Comparison of ENCODE assay signal across 1 cellular context in the genomic region with DNA sequence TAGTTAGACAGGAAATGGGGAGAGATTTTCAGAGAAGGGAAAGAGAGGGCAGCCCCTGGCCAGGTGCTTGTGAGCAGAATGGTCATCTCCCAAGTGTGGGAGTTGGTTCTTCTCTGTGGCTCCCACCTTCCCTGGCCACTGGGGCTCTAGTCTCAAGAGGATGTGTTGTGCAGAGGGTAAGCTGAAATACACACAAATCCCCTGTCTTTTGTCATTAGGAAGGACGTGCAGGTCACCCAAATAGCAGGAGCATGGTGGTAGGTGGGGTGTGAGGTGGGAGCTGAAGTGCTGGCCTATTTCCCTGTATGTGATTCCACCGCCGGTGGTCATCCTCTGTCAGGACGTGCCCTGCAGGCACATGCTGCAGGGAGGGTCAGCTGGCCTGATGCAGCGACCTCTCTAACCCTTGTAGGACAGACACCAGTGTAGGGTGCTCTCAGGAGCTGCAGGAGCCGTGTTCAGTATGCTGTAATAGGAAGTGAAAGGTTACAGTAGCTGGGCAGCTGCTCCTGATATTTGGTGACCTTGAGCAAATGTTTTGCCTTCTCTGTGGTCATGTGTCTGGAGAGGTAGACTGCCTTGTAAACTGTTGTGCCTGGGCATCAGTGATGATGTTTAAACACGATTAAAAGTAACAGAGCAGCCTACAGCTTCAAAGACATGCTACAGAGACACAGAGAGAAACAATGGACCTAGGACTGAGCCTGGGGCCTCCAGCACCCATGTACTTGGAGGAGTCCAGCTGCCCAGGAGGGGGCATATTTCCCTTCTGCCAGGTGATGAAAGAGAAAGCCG.
TF ChIP-seq lines count a peak whose summit lies in the region.

No MANE protein-coding gene starts in this region.

TF ChIP-seq in HepG2, 621 proteins besides CTCF, POLR2A, EP300 and RAD21 (continued from another document and continues in another):
- TF ChIP-seq ZNF691 (CRISPR knock-in tag; IDR thresholded peaks at IDR 0.05; ENCODE audit: borderline replicate concordance, low read depth): no peak
- peak; percentile 56; the same call in 1 of the 2 replicates for TF ChIP-seq ZNF138 (CRISPR knock-in tag; IDR thresholded peaks at IDR 0.05; ENCODE audit: low read depth)
- no peak for TF ChIP-seq REPIN1 (CRISPR knock-in tag; IDR thresholded peaks at IDR 0.05; ENCODE audit: borderline replicate concordance, low read depth)
- no peak for TF ChIP-seq ZNF235 (CRISPR knock-in tag; IDR thresholded peaks at IDR 0.05; ENCODE audit: borderline replicate concordance)
- TF ChIP-seq, protein P1, sequence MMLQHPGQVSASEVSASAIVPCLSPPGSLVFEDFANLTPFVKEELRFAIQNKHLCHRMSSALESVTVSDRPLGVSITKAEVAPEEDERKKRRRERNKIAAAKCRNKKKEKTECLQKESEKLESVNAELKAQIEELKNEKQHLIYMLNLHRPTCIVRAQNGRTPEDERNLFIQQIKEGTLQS (CRISPR knock-in tag; IDR thresholded peaks at IDR 0.05): no peak
- no peak for TF ChIP-seq CEBPZ (IDR thresholded peaks at IDR 0.05; ENCODE audit: low read length)
- peak; percentile 68; the same call in 1 of the 2 replicates for TF ChIP-seq ZKSCAN8 (CRISPR knock-in tag; IDR thresholded peaks at IDR 0.05; ENCODE audit: borderline replicate concordance)
- TF ChIP-seq FOXP1 (IDR thresholded peaks at IDR 0.05): 0 out of 2 replicates have a peak, but pooled peaks have one; percentile 10
- TF ChIP-seq FOXP1 (CRISPR knock-in tag; IDR thresholded peaks at IDR 0.05): peak; percentile 87
- no peak for TF ChIP-seq ZIK1 (CRISPR knock-in tag; IDR thresholded peaks at IDR 0.05; ENCODE audit: borderline replicate concordance, low read depth)
- peak; percentile 77 for TF ChIP-seq ZNF501 (CRISPR knock-in tag; IDR thresholded peaks at IDR 0.05)
- no peak for TF ChIP-seq ZNF704 (CRISPR knock-in tag; IDR thresholded peaks at IDR 0.05; ENCODE audit: borderline replicate concordance)
- peak; percentile 91 for TF ChIP-seq BORCS8-MEF2B (CRISPR knock-in tag; IDR thresholded peaks at IDR 0.05)
- TF ChIP-seq EEA1 (CRISPR knock-in tag; IDR thresholded peaks at IDR 0.05; ENCODE audit: borderline replicate concordance): no peak
- no peak for TF ChIP-seq GPN1 (CRISPR knock-in tag; IDR thresholded peaks at IDR 0.05; ENCODE audit: borderline replicate concordance)
- TF ChIP-seq KMT2A (CRISPR knock-in tag; IDR thresholded peaks at IDR 0.05): peak; percentile 55; the same call in 1 of the 2 replicates
- peak; percentile 41; the same call in 1 of the 2 replicates for TF ChIP-seq HNF4G (IDR thresholded peaks at IDR 0.05; ENCODE audit: borderline replicate concordance, low read depth, low read length)
- no peak; the same call in 1 of the 2 replicates for TF ChIP-seq HNF4G (CRISPR knock-in tag; IDR thresholded peaks at IDR 0.05; ENCODE audit: borderline replicate concordance, low read depth)
- TF ChIP-seq, protein P2, sequence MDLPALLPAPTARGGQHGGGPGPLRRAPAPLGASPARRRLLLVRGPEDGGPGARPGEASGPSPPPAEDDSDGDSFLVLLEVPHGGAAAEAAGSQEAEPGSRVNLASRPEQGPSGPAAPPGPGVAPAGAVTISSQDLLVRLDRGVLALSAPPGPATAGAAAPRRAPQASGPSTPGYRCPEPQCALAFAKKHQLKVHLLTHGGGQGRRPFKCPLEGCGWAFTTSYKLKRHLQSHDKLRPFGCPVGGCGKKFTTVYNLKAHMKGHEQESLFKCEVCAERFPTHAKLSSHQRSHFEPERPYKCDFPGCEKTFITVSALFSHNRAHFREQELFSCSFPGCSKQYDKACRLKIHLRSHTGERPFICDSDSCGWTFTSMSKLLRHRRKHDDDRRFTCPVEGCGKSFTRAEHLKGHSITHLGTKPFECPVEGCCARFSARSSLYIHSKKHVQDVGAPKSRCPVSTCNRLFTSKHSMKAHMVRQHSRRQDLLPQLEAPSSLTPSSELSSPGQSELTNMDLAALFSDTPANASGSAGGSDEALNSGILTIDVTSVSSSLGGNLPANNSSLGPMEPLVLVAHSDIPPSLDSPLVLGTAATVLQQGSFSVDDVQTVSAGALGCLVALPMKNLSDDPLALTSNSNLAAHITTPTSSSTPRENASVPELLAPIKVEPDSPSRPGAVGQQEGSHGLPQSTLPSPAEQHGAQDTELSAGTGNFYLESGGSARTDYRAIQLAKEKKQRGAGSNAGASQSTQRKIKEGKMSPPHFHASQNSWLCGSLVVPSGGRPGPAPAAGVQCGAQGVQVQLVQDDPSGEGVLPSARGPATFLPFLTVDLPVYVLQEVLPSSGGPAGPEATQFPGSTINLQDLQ (CRISPR knock-in tag; IDR thresholded peaks at IDR 0.05): no peak
- no peak; the same call in 1 of the 2 replicates for TF ChIP-seq NKX3-1 (CRISPR knock-in tag; IDR thresholded peaks at IDR 0.05)
- TF ChIP-seq, protein P3, sequence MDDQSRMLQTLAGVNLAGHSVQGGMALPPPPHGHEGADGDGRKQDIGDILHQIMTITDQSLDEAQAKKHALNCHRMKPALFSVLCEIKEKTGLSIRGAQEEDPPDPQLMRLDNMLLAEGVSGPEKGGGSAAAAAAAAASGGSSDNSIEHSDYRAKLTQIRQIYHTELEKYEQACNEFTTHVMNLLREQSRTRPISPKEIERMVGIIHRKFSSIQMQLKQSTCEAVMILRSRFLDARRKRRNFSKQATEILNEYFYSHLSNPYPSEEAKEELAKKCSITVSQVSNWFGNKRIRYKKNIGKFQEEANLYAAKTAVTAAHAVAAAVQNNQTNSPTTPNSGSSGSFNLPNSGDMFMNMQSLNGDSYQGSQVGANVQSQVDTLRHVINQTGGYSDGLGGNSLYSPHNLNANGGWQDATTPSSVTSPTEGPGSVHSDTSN (CRISPR knock-in tag; IDR thresholded peaks at IDR 0.05; ENCODE audit: borderline replicate concordance): no peak
- TF ChIP-seq RARG (CRISPR knock-in tag; IDR thresholded peaks at IDR 0.05; ENCODE audit: low read depth): 0 out of 2 replicates have a peak, but pooled peaks have one; percentile 8
- TF ChIP-seq ZNF264 (CRISPR knock-in tag; IDR thresholded peaks at IDR 0.05): 0 out of 2 replicates have a peak, but pooled peaks have one; percentile 11
- TF ChIP-seq STAT6 (CRISPR knock-in tag; IDR thresholded peaks at IDR 0.05; ENCODE audit: borderline replicate concordance): peak; percentile 48; the same call in 1 of the 2 replicates
- TF ChIP-seq SMAD3 (CRISPR knock-in tag; IDR thresholded peaks at IDR 0.05): peak; percentile 54; the same call in 1 of the 2 replicates
- TF ChIP-seq THYN1 (CRISPR knock-in tag; IDR thresholded peaks at IDR 0.05; ENCODE audit: borderline replicate concordance, low read depth): 0 out of 2 replicates have a peak, but pooled peaks have one; percentile 47
- TF ChIP-seq ZNF737 (CRISPR knock-in tag; IDR thresholded peaks at IDR 0.05; ENCODE audit: borderline replicate concordance): 0 out of 2 replicates have a peak, but pooled peaks have one; percentile 17
- TF ChIP-seq SMARCC2 (IDR thresholded peaks at IDR 0.05): no peak
- no peak for TF ChIP-seq SP1 (IDR thresholded peaks at IDR 0.05)
- peak; percentile 48 for TF ChIP-seq SP1 (CRISPR knock-in tag; IDR thresholded peaks at IDR 0.05)
- TF ChIP-seq ZNF558 (CRISPR knock-in tag; IDR thresholded peaks at IDR 0.05; ENCODE audit: borderline replicate concordance): no peak
- no peak for TF ChIP-seq ZNF136 (CRISPR knock-in tag; IDR thresholded peaks at IDR 0.05; ENCODE audit: low read depth)
- TF ChIP-seq ZNF441 (CRISPR knock-in tag; IDR thresholded peaks at IDR 0.05; ENCODE audit: borderline replicate concordance): peak; percentile 50; the same call in 1 of the 2 replicates
- peak; percentile 83 for TF ChIP-seq ZSCAN25 (CRISPR knock-in tag; IDR thresholded peaks at IDR 0.05)
- peak; percentile 71 for TF ChIP-seq FOSL2 (CRISPR knock-in tag; IDR thresholded peaks at IDR 0.05)
- peak; percentile 73 for TF ChIP-seq KAT8 (CRISPR knock-in tag; IDR thresholded peaks at IDR 0.05)
- no peak for TF ChIP-seq ZNF672 (CRISPR knock-in tag; IDR thresholded peaks at IDR 0.05)
- no peak for TF ChIP-seq ZSCAN30 (CRISPR knock-in tag; IDR thresholded peaks at IDR 0.05)
- no peak for TF ChIP-seq STAT5B (CRISPR knock-in tag; IDR thresholded peaks at IDR 0.05)
- no peak for TF ChIP-seq ZNF20 (CRISPR knock-in tag; IDR thresholded peaks at IDR 0.05)
- no peak for TF ChIP-seq ZNF24 (IDR thresholded peaks at IDR 0.05)
- TF ChIP-seq ZNF577 (CRISPR knock-in tag; IDR thresholded peaks at IDR 0.05; ENCODE audit: borderline replicate concordance, low read depth): no peak
- TF ChIP-seq MIER2 (CRISPR knock-in tag; IDR thresholded peaks at IDR 0.05): no peak
- peak; percentile 96 for TF ChIP-seq PPARG (CRISPR knock-in tag; conservative IDR thresholded peaks at IDR 0.05)
- no peak for TF ChIP-seq NFYC (CRISPR knock-in tag; IDR thresholded peaks at IDR 0.05)
- TF ChIP-seq ZNF329 (CRISPR knock-in tag; IDR thresholded peaks at IDR 0.05; ENCODE audit: low read depth): no peak
- no peak for TF ChIP-seq ZNF121 (CRISPR knock-in tag; IDR thresholded peaks at IDR 0.05)
- TF ChIP-seq PHF5A (CRISPR knock-in tag; IDR thresholded peaks at IDR 0.05; ENCODE audit: low read depth, unreplicated experiment): peak; percentile 62
- TF ChIP-seq CCAR2 (optimal IDR thresholded peaks at IDR 0.05; ENCODE audit: low read depth, low read length): no peak
- peak; percentile 88 for TF ChIP-seq NR2F6 (IDR thresholded peaks at IDR 0.05)
- TF ChIP-seq NR2F6 (CRISPR knock-in tag; IDR thresholded peaks at IDR 0.05): peak; percentile 95
- no peak; the same call in 1 of the 2 replicates for TF ChIP-seq CENPT (CRISPR knock-in tag; IDR thresholded peaks at IDR 0.05; ENCODE audit: low read depth)
